2 cellular contexts compared by ENCODE assay signal in the genomic region with DNA sequence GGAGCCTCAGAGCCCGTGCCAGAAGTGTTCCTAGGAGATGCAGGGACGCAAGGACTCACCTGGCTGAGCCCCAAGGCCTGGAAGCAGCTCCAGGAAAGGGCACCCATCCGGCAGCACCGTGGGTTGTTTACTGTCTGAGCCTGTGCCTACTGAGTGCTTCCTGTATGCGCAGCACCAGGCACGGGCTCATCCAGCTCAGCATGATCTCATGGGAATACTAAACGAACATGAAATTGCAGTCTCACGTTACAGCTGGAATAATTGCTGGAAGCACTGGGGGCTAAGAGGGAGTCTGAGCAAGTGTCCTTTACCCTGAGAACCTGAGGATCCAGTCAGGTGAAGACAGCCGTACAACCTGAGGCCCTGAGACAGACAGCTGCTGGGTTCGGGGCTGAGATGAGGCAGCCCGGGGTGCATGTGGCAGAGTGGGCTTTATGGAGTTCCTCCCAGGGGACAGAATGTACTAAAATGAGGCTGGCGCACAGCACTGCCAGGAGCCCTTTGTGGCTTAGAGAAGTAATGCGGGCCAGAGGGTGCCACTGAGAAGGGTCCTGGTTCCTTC.
TF ChIP-seq lines count a peak whose summit lies in the region.

No MANE protein-coding gene starts in this region.

TF ChIP-seq in GM12878, 131 proteins besides CTCF, POLR2A, EP300 and RAD21:
- TF ChIP-seq NR2C2 (IDR thresholded peaks at IDR 0.05; ENCODE audit: borderline replicate concordance, control insufficient read depth, insufficient read length, low read depth) = no peak
- TF ChIP-seq, protein P1, sequence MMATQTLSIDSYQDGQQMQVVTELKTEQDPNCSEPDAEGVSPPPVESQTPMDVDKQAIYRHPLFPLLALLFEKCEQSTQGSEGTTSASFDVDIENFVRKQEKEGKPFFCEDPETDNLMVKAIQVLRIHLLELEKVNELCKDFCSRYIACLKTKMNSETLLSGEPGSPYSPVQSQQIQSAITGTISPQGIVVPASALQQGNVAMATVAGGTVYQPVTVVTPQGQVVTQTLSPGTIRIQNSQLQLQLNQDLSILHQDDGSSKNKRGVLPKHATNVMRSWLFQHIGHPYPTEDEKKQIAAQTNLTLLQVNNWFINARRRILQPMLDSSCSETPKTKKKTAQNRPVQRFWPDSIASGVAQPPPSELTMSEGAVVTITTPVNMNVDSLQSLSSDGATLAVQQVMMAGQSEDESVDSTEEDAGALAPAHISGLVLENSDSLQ (IDR thresholded peaks at IDR 0.05) = no peak
- no peak for TF ChIP-seq HDAC6 (IDR thresholded peaks at IDR 0.05; ENCODE audit: unreplicated experiment)
- no peak for TF ChIP-seq NBN (IDR thresholded peaks at IDR 0.05)
- TF ChIP-seq MEF2A (IDR thresholded peaks at IDR 0.05; ENCODE audit: insufficient read depth, low read depth, low read length) = no peak
TF ChIP-seq in GM12878: peak in this region for 0.

TF ChIP-seq in neural cell, 6 proteins besides CTCF, POLR2A, EP300 and RAD21:
- TF ChIP-seq MXI1 (conservative IDR thresholded peaks at IDR 0.05; ENCODE audit: poor library complexity, severe bottlenecking) (no peak), EZH2 (IDR thresholded peaks at IDR 0.05; ENCODE audit: borderline replicate concordance, insufficient read depth, low read length, poor library complexity, severe bottlenecking) (no peak), POLR2AphosphoS5 (IDR thresholded peaks at IDR 0.05) (no peak), SMC3 (conservative IDR thresholded peaks at IDR 0.05; ENCODE audit: poor library complexity) (no peak), TAF1 (IDR thresholded peaks at IDR 0.05; ENCODE audit: low read depth) (no peak)
- TF ChIP-seq, protein P2, sequence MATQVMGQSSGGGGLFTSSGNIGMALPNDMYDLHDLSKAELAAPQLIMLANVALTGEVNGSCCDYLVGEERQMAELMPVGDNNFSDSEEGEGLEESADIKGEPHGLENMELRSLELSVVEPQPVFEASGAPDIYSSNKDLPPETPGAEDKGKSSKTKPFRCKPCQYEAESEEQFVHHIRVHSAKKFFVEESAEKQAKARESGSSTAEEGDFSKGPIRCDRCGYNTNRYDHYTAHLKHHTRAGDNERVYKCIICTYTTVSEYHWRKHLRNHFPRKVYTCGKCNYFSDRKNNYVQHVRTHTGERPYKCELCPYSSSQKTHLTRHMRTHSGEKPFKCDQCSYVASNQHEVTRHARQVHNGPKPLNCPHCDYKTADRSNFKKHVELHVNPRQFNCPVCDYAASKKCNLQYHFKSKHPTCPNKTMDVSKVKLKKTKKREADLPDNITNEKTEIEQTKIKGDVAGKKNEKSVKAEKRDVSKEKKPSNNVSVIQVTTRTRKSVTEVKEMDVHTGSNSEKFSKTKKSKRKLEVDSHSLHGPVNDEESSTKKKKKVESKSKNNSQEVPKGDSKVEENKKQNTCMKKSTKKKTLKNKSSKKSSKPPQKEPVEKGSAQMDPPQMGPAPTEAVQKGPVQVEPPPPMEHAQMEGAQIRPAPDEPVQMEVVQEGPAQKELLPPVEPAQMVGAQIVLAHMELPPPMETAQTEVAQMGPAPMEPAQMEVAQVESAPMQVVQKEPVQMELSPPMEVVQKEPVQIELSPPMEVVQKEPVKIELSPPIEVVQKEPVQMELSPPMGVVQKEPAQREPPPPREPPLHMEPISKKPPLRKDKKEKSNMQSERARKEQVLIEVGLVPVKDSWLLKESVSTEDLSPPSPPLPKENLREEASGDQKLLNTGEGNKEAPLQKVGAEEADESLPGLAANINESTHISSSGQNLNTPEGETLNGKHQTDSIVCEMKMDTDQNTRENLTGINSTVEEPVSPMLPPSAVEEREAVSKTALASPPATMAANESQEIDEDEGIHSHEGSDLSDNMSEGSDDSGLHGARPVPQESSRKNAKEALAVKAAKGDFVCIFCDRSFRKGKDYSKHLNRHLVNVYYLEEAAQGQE (IDR thresholded peaks at IDR 0.05; ENCODE audit: borderline replicate concordance) = no peak
